In the genomic region with DNA sequence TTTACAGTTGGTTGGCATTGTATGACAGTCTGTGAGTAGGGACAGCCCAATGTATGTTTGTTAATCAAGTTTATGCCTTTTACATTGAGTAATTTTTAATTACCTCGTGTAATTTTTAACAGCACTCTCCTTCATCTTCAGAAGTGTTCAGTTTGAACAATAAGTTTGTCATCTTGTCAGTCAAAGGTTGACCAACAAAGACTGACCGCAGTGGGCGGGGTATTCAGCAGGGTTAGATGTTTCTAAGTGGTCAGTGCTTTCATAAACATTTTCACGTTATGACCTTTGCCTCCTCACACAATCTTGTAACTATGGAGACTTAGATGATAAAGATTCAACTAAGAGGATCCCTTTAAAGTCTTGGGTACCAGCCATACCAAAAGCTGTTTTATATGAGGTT, we compare ENCODE assay signal across 12 cellular contexts. TPM values are rescaled to one million over a fixed set of nuclear protein-coding genes. Genes with fewer than 3 reads are reported as not detected.
"Had no signal": no experiment of that assay in that cellular context is flagged by ENCODE, and none has a peak within 500 bp of the region (broad histone marks: within the 10 kb centered on the region; RNA-seq: fewer than 3 reads in every experiment).

No MANE protein-coding gene starts in this region.

- DNase-seq: GM23248, GOT3, H7, HFFc6, IMR-90, KG1 had no signal

- H3K9ac ChIP-seq: GM23248 had no signal

- H3K27ac ChIP-seq: GM23248, HL-60 had no signal

- H3K9me3 Mint-ChIP-seq: HFFc6 had no signal

- H2AFZ ChIP-seq: GM23248 had no signal

- H3K4me3 Mint-ChIP-seq: HFFc6 had no signal

- FAIRE-seq: K562 had no signal

- H3K9me3 ChIP-seq: HAP-1 had no signal

- H3K4me3 ChIP-seq: GM23248, HAP-1, K562 had no signal

- H3K4me1 ChIP-seq: HAP-1 had no signal

- ATAC-seq: HCT116, K562 had no signal

- H3K27ac Mint-ChIP-seq: HFFc6 had no signal

RNA-seq across cellular contexts. Expression of a gene that starts 40.8 kb away (rescaled TPM):
- total RNA-seq: GM23248, H4, H7, HFFc6, HT1080, IMR-90, K562 had no signal
- polyA plus RNA-seq: GM23248, IMR-90, K562 had no signal

RNA-seq across cellular contexts. Expression of a gene that starts 59.4 kb away (rescaled TPM):
- total RNA-seq: H4, HT1080, K562 had no signal
- polyA plus RNA-seq: K562 had no signal
